In the genomic region with DNA sequence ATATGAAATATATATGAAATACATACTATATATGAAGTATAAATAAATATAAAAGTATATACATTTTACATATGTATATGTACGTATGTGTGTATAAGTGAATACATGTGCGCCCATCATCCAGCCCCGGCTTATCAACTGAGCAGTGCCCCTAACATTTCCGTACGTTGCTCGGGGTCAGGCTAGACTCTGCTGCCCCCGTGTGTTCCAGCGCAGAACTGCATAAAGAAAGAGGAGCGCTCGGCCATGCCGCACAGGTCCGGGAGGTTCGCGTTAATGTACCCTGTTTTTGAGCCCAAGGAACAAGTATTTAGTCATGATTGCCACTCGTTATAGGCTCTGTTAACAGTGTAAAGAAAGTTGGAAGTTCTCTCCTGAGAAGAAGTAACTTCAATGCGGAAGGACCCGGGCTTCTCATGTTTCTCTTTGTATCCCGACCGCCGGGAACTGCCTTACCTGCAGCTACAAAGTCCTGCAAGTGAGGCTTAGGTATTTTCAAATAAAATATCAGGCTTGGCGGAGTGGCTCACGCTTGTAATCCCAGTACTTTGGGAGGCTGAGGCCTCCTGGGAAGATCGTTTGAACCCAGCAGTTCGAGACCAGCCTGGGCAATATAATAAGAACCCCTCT, we compare ENCODE assay signal across 8 cellular contexts. TPM values are rescaled to one million over a fixed set of nuclear protein-coding genes. Genes with fewer than 3 reads are reported as not detected.
A peak's percentile ranks its signal among the peaks of the same experiment; 100 is the strongest.
DNase-seq lines count a peak whose midpoint lies in the region; ATAC-seq and TF ChIP-seq lines count a peak whose summit lies in the region.

No MANE protein-coding gene starts in this region.

- H3K36me3 Mint-ChIP-seq in activated CD4-positive, alpha-beta T cell treated with anti-CD3 and anti-CD28 coated beads, Interleukin-2, amount 10 ng/mL, durations not matched to agents 24 days and 14 days (ENCODE audit: low read depth): no peaks in the 10 kb centered on the region

- H3K27ac ChIP-seq in lower lobe of right lung: no peak overlapping the region

- no peaks in the 10 kb centered on the region for H3K4me1 ChIP-seq in lower lobe of right lung

- peak overlapping the region; percentile 76 for H3K4me3 Mint-ChIP-seq in activated CD4-positive, alpha-beta T cell treated with anti-CD3 and anti-CD28 coated beads, Interleukin-2, amount 10 ng/mL, durations not matched to agents 24 days and 14 days

- H3K4me1 Mint-ChIP-seq in activated CD4-positive, alpha-beta T cell treated with anti-CD3 and anti-CD28 coated beads, Interleukin-2, amount 10 ng/mL, durations not matched to agents 24 days and 14 days: peaks cover 2% of the 10 kb centered on the region

- intact Hi-C loops in activated CD4-positive, alpha-beta T cell treated with anti-CD3 and anti-CD28 coated beads, Interleukin-2, amount 10 ng/mL, durations not matched to agents 24 days and 14 days (cut with micrococcal nuclease): loop anchor here (2.0 to 10.0 kb wide), 2 partner anchors 288 to 438 kb away; no protein-coding TSS in a partner anchor
- intact Hi-C loops in lower lobe of right lung (cut with DNase I): no loop called here

- peaks cover 29% of the 10 kb centered on the region for H3K27me3 Mint-ChIP-seq in activated CD4-positive, alpha-beta T cell treated with anti-CD3 and anti-CD28 coated beads, Interleukin-2, amount 10 ng/mL, durations not matched to agents 24 days and 14 days

- H3K9me3 Mint-ChIP-seq in activated CD4-positive, alpha-beta T cell treated with anti-CD3 and anti-CD28 coated beads, Interleukin-2, amount 10 ng/mL, durations not matched to agents 24 days and 14 days: no peaks in the 10 kb centered on the region

- ATAC-seq in GM18907 (IDR thresholded peaks at IDR 0.05; ENCODE audit: unreplicated experiment) (peak; percentile 92), HG03175 (IDR thresholded peaks at IDR 0.05; ENCODE audit: unreplicated experiment) (peak; percentile 92), lower lobe of right lung (peak; percentile 91 to 92)

- H3K27me3 ChIP-seq in lower lobe of right lung (ENCODE audit: low read depth): no peaks in the 10 kb centered on the region

- peak; percentile 21 to 25 for DNase-seq in AML-193 (lab: John Stamatoyannopoulos, UW)
- DNase-seq in NCI-H510A (lab: John Stamatoyannopoulos, UW): peak; percentile 16
- DNase-seq in activated CD4-positive, alpha-beta T cell treated with anti-CD3 and anti-CD28 coated beads, Interleukin-2, amount 10 ng/mL, durations not matched to agents 24 days and 14 days: peak; percentile 92
- peak; percentile 72 for DNase-seq in dermis blood vessel endothelial cell
- DNase-seq in lower lobe of right lung: peak; percentile 74
- DNase-seq in stimulated activated CD8-positive, alpha-beta memory T cell treated with anti-CD3 and anti-CD28 coated beads, Interleukin-12 subunit alpha, Interleukin-12 subunit beta, amount 100 ng/mL, for 4 hours (ENCODE audit: low read depth): peak; percentile 53

- peak; percentile 90 for TF ChIP-seq CTCF in lower lobe of right lung (IDR thresholded peaks at IDR 0.05)

- no peaks in the 10 kb centered on the region for H3K36me3 ChIP-seq in lower lobe of right lung

- peak overlapping the region; percentile 17 for H3K4me3 ChIP-seq in lower lobe of right lung

- H3K9me3 ChIP-seq in lower lobe of right lung: no peaks in the 10 kb centered on the region

- no peak overlapping the region for H3K27ac Mint-ChIP-seq in activated CD4-positive, alpha-beta T cell treated with anti-CD3 and anti-CD28 coated beads, Interleukin-2, amount 10 ng/mL, durations not matched to agents 24 days and 14 days

RNA-seq across cellular contexts. Expression of gene CD8B2, which starts 55.7 kb away (rescaled TPM):
- total RNA-seq in activated CD4-positive, alpha-beta T cell treated with anti-CD3 and anti-CD28 coated beads, Interleukin-2, amount 10 ng/mL, durations not matched to agents 24 days and 14 days: 0.09 and 0.12 TPM in 2 replicates
- total RNA-seq in dermis blood vessel endothelial cell (not detected in 2 replicates), lower lobe of right lung (0.21 TPM)

Comparison
In these comparisons a context has a peak if more than half of its experiments do, and no peak if none do; other contexts are left out.
1. DNase-seq: peak in every context shown above with its lines; median percentile 92 in activated CD4-positive, alpha-beta T cell treated with anti-CD3 and anti-CD28 coated beads, Interleukin-2, amount 10 ng/mL, durations not matched to agents 24 days and 14 days; 74 in lower lobe of right lung; 72 in dermis blood vessel endothelial cell; 53 in stimulated activated CD8-positive, alpha-beta memory T cell treated with anti-CD3 and anti-CD28 coated beads, Interleukin-12 subunit alpha, Interleukin-12 subunit beta, amount 100 ng/mL, for 4 hours; 23 in AML-193; 16 in NCI-H510A.